In the genomic region with DNA sequence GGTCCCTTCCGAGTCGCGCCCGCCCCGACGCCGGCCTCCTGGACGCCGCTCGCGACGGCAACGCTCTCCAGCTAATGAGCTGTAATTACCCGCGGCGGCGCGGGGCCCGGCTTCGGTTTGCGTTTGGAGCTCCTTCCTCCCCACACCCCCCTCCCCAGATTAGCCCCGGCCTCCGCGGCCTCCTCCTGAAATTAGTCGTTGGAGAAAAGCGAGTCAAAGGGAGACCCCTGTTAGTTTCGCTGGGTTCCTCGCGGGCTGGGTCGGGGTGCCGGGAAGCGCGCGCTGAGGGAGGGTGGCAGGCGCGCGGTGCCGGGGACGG, we compare ENCODE assay signal across 1 cellular context.
TF ChIP-seq lines count a peak whose summit lies in the region.

No MANE protein-coding gene starts in this region.

TF ChIP-seq in GM12878, 131 proteins besides CTCF, POLR2A, EP300 and RAD21 (continued from another document):
- TF ChIP-seq, protein P1, sequence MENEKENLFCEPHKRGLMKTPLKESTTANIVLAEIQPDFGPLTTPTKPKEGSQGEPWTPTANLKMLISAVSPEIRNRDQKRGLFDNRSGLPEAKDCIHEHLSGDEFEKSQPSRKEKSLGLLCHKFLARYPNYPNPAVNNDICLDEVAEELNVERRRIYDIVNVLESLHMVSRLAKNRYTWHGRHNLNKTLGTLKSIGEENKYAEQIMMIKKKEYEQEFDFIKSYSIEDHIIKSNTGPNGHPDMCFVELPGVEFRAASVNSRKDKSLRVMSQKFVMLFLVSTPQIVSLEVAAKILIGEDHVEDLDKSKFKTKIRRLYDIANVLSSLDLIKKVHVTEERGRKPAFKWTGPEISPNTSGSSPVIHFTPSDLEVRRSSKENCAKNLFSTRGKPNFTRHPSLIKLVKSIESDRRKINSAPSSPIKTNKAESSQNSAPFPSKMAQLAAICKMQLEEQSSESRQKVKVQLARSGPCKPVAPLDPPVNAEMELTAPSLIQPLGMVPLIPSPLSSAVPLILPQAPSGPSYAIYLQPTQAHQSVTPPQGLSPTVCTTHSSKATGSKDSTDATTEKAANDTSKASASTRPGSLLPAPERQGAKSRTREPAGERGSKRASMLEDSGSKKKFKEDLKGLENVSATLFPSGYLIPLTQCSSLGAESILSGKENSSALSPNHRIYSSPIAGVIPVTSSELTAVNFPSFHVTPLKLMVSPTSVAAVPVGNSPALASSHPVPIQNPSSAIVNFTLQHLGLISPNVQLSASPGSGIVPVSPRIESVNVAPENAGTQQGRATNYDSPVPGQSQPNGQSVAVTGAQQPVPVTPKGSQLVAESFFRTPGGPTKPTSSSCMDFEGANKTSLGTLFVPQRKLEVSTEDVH (IDR thresholded peaks at IDR 0.05; ENCODE audit: low read depth, partially characterized antibody) = no peak
- TF ChIP-seq EED (IDR thresholded peaks at IDR 0.05; ENCODE audit: low read depth) = no peak
- TF ChIP-seq, protein P2, sequence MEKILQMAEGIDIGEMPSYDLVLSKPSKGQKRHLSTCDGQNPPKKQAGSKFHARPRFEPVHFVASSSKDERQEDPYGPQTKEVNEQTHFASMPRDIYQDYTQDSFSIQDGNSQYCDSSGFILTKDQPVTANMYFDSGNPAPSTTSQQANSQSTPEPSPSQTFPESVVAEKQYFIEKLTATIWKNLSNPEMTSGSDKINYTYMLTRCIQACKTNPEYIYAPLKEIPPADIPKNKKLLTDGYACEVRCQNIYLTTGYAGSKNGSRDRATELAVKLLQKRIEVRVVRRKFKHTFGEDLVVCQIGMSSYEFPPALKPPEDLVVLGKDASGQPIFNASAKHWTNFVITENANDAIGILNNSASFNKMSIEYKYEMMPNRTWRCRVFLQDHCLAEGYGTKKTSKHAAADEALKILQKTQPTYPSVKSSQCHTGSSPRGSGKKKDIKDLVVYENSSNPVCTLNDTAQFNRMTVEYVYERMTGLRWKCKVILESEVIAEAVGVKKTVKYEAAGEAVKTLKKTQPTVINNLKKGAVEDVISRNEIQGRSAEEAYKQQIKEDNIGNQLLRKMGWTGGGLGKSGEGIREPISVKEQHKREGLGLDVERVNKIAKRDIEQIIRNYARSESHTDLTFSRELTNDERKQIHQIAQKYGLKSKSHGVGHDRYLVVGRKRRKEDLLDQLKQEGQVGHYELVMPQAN (conservative IDR thresholded peaks at IDR 0.05) = no peak
- TF ChIP-seq, protein P3, sequence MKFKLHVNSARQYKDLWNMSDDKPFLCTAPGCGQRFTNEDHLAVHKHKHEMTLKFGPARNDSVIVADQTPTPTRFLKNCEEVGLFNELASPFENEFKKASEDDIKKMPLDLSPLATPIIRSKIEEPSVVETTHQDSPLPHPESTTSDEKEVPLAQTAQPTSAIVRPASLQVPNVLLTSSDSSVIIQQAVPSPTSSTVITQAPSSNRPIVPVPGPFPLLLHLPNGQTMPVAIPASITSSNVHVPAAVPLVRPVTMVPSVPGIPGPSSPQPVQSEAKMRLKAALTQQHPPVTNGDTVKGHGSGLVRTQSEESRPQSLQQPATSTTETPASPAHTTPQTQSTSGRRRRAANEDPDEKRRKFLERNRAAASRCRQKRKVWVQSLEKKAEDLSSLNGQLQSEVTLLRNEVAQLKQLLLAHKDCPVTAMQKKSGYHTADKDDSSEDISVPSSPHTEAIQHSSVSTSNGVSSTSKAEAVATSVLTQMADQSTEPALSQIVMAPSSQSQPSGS (IDR thresholded peaks at IDR 0.05; ENCODE audit: low read length) = no peak
- TF ChIP-seq BACH1 (IDR thresholded peaks at IDR 0.05; ENCODE audit: borderline replicate concordance) = no peak
- TF ChIP-seq POU2F2 (IDR thresholded peaks at IDR 0.05; ENCODE audit: borderline replicate concordance, low read depth, low read length) = no peak
- TF ChIP-seq DPF2 (IDR thresholded peaks at IDR 0.05) = no peak
- no peak for TF ChIP-seq ZNF217 (IDR thresholded peaks at IDR 0.05)
- no peak for TF ChIP-seq POLR2AphosphoS2 (IDR thresholded peaks at IDR 0.05; ENCODE audit: low read depth, low read length)
- TF ChIP-seq NRF1 (conservative IDR thresholded peaks at IDR 0.05; ENCODE audit: low read depth, low read length) = no peak
- TF ChIP-seq, protein P4, sequence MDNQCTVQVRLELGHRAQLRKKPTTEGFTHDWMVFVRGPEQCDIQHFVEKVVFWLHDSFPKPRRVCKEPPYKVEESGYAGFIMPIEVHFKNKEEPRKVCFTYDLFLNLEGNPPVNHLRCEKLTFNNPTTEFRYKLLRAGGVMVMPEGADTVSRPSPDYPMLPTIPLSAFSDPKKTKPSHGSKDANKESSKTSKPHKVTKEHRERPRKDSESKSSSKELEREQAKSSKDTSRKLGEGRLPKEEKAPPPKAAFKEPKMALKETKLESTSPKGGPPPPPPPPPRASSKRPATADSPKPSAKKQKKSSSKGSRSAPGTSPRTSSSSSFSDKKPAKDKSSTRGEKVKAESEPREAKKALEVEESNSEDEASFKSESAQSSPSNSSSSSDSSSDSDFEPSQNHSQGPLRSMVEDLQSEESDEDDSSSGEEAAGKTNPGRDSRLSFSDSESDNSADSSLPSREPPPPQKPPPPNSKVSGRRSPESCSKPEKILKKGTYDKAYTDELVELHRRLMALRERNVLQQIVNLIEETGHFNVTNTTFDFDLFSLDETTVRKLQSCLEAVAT (IDR thresholded peaks at IDR 0.05) = no peak
- TF ChIP-seq, protein P5, sequence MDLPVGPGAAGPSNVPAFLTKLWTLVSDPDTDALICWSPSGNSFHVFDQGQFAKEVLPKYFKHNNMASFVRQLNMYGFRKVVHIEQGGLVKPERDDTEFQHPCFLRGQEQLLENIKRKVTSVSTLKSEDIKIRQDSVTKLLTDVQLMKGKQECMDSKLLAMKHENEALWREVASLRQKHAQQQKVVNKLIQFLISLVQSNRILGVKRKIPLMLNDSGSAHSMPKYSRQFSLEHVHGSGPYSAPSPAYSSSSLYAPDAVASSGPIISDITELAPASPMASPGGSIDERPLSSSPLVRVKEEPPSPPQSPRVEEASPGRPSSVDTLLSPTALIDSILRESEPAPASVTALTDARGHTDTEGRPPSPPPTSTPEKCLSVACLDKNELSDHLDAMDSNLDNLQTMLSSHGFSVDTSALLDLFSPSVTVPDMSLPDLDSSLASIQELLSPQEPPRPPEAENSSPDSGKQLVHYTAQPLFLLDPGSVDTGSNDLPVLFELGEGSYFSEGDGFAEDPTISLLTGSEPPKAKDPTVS (IDR thresholded peaks at IDR 0.05; ENCODE audit: low read depth, low read length) = no peak
- TF ChIP-seq, protein P6, sequence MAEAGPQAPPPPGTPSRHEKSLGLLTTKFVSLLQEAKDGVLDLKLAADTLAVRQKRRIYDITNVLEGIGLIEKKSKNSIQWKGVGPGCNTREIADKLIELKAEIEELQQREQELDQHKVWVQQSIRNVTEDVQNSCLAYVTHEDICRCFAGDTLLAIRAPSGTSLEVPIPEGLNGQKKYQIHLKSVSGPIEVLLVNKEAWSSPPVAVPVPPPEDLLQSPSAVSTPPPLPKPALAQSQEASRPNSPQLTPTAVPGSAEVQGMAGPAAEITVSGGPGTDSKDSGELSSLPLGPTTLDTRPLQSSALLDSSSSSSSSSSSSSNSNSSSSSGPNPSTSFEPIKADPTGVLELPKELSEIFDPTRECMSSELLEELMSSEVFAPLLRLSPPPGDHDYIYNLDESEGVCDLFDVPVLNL (IDR thresholded peaks at IDR 0.05; ENCODE audit: low read depth, low read length) = no peak
- TF ChIP-seq CHD2 (IDR thresholded peaks at IDR 0.05; ENCODE audit: borderline replicate concordance, low read depth, low read length) = no peak
